9 cellular contexts compared by ENCODE assay signal in genomic region chr17:39450051-39450450, GRCh38. TPM values are rescaled to one million over a fixed set of nuclear protein-coding genes. Genes with fewer than 3 reads are reported as not detected.
DNase-seq lines count a peak whose midpoint lies in the region; ATAC-seq and TF ChIP-seq lines count a peak whose summit lies in the region.
"Had no signal": no experiment of that assay in that cellular context is flagged by ENCODE, and none has a peak within 500 bp of the region (broad histone marks: within the 10 kb centered on the region; RNA-seq: fewer than 3 reads in every experiment).

No MANE protein-coding gene starts in this region.

- CTCF ChIA-PET in activated CD4-positive, alpha-beta T cell treated with anti-CD3 and anti-CD28 coated beads for 36 hours (lab: Charles Lee), result interaction anchor here (1.4 to 3.8 kb wide), 2 partner anchors 12 to 46 kb away, joined by 3 to 32 read pairs; partner anchors contain the start of gene CDK12
- CTCF ChIA-PET in activated B cell treated with CpG ODN at 0.5 μM for 24 hours (lab: Charles Lee), result no interaction called here

- peak overlapping the region; percentile 96 for H3K4me3 Mint-ChIP-seq in activated CD4-positive, alpha-beta T cell treated with anti-CD3 and anti-CD28 coated beads for 36 hours
- H3K4me3 Mint-ChIP-seq in activated B cell treated with CpG ODN at 0.5 μM for 24 hours, result peak overlapping the region; percentile 98
- peak overlapping the region; percentile 97 to 98 for H3K4me3 Mint-ChIP-seq in stimulated activated naive B cell treated with anti-CD40 and anti-IgM and Interleukin-4, amounts not matched to agents 10 μg/mL and 1 μg/mL and 100 μg/mL, for 72 hours

- TF ChIP-seq CTCF in activated B cell treated with CpG ODN at 0.5 μM for 24 hours (IDR thresholded peaks at IDR 0.05), result no peak

- H3K9me3 ChIP-seq in iPS-18c (ENCODE audit: control insufficient read depth, insufficient read depth, low read length), result no peaks in the 10 kb centered on the region
- H3K9me3 ChIP-seq: neutrophil had no signal

- ATAC-seq in activated CD4-positive, alpha-beta T cell treated with anti-CD3 and anti-CD28 coated beads for 36 hours, result no peak
- ATAC-seq in activated B cell treated with CpG ODN at 0.5 μM for 24 hours (ENCODE audit: low read depth) (no peak), GM18511 (IDR thresholded peaks at IDR 0.05; ENCODE audit: unreplicated experiment) (no peak), GM21529 (IDR thresholded peaks at IDR 0.05; ENCODE audit: unreplicated experiment) (no peak)
- ATAC-seq in stimulated activated naive B cell treated with anti-CD40 and anti-IgM and Interleukin-4, amounts not matched to agents 10 μg/mL and 1 μg/mL and 100 μg/mL, for 72 hours (replicated peaks), result no peak

- DNase-seq in activated CD4-positive, alpha-beta T cell treated with anti-CD3 and anti-CD28 coated beads for 36 hours, result no peak
- no peak for DNase-seq in activated CD4-positive, alpha-beta T cell treated with anti-CD3 and anti-CD28 coated beads for 48 hours
- DNase-seq in activated B cell treated with CpG ODN at 0.5 μM for 24 hours (no peak), COLO668 (lab: John Stamatoyannopoulos, UW; ENCODE audit: unreplicated experiment) (no peak)
- DNase-seq in stimulated activated naive B cell treated with anti-CD40 and anti-IgM and Interleukin-4, amounts not matched to agents 10 μg/mL and 1 μg/mL and 100 μg/mL, for 72 hours, result no peak

- peaks cover 30% of the 10 kb centered on the region for H3K4me1 Mint-ChIP-seq in activated CD4-positive, alpha-beta T cell treated with anti-CD3 and anti-CD28 coated beads for 36 hours
- H3K4me1 Mint-ChIP-seq in activated B cell treated with CpG ODN at 0.5 μM for 24 hours, result peaks cover 28% of the 10 kb centered on the region
- peaks cover 7 to 10% of the 10 kb centered on the region in 2 donors for H3K4me1 Mint-ChIP-seq in stimulated activated naive B cell treated with anti-CD40 and anti-IgM and Interleukin-4, amounts not matched to agents 10 μg/mL and 1 μg/mL and 100 μg/mL, for 72 hours

- intact Hi-C loops in activated CD4-positive, alpha-beta T cell treated with anti-CD3 and anti-CD28 coated beads for 36 hours (cut with DNase I, micrococcal nuclease), result loop anchor here (5.0 kb wide), 2 partner anchors 302 to 748 kb away; no protein-coding TSS in a partner anchor
- intact Hi-C loops in activated B cell treated with CpG ODN at 0.5 μM for 24 hours (cut with micrococcal nuclease), result loop anchor here (2.0 kb wide), 1 partner anchor 47 kb away; no protein-coding TSS in a partner anchor

- H3K4me3 ChIP-seq in iPS-18c (ENCODE audit: insufficient read depth, low read depth, low read length), result peak overlapping the region; percentile 79

- H3K27me3 Mint-ChIP-seq in activated CD4-positive, alpha-beta T cell treated with anti-CD3 and anti-CD28 coated beads for 36 hours, result no peaks in the 10 kb centered on the region
- no peaks in the 10 kb centered on the region for H3K27me3 Mint-ChIP-seq in activated B cell treated with CpG ODN at 0.5 μM for 24 hours
- no peaks in the 10 kb centered on the region for H3K27me3 Mint-ChIP-seq in stimulated activated naive B cell treated with anti-CD40 and anti-IgM and Interleukin-4, amounts not matched to agents 10 μg/mL and 1 μg/mL and 100 μg/mL, for 72 hours

- POLR2A ChIA-PET in activated CD4-positive, alpha-beta T cell treated with anti-CD3 and anti-CD28 coated beads for 36 hours (lab: Charles Lee), result interaction anchor here (1.2 to 5.6 kb wide), 3 partner anchors 8 to 14 kb away, joined by 3 to 96 read pairs (median 7); partner anchors contain the start of gene CDK12
- POLR2A ChIA-PET in activated B cell treated with CpG ODN at 0.5 μM for 24 hours (lab: Charles Lee), result interaction anchor here (0.7 to 3.9 kb wide), 6 partner anchors 11 to 297 kb away, joined by 3 to 253 read pairs (median 12); partner anchors contain the start of genes CDK12, FBXL20 and RPL19

- H3K9me3 Mint-ChIP-seq in activated CD4-positive, alpha-beta T cell treated with anti-CD3 and anti-CD28 coated beads for 36 hours (ENCODE audit: low read depth), result no peaks in the 10 kb centered on the region
- no peaks in the 10 kb centered on the region for H3K9me3 Mint-ChIP-seq in activated B cell treated with CpG ODN at 0.5 μM for 24 hours
- H3K9me3 Mint-ChIP-seq in stimulated activated naive B cell treated with anti-CD40 and anti-IgM and Interleukin-4, amounts not matched to agents 10 μg/mL and 1 μg/mL and 100 μg/mL, for 72 hours, result no peaks in the 10 kb centered on the region

- H3K36me3 Mint-ChIP-seq in activated CD4-positive, alpha-beta T cell treated with anti-CD3 and anti-CD28 coated beads for 36 hours (ENCODE audit: low read depth), result peaks cover 21% of the 10 kb centered on the region
- peaks cover 31% of the 10 kb centered on the region for H3K36me3 Mint-ChIP-seq in activated B cell treated with CpG ODN at 0.5 μM for 24 hours (ENCODE audit: low read depth)
- H3K36me3 Mint-ChIP-seq in stimulated activated naive B cell treated with anti-CD40 and anti-IgM and Interleukin-4, amounts not matched to agents 10 μg/mL and 1 μg/mL and 100 μg/mL, for 72 hours, result peaks cover 16 to 21% of the 10 kb centered on the region in 2 donors

- peak overlapping the region; percentile 96 for H3K27ac Mint-ChIP-seq in activated CD4-positive, alpha-beta T cell treated with anti-CD3 and anti-CD28 coated beads for 36 hours
- H3K27ac Mint-ChIP-seq in activated B cell treated with CpG ODN at 0.5 μM for 24 hours, result no peak overlapping the region
- H3K27ac Mint-ChIP-seq in stimulated activated naive B cell treated with anti-CD40 and anti-IgM and Interleukin-4, amounts not matched to agents 10 μg/mL and 1 μg/mL and 100 μg/mL, for 72 hours, result no peak overlapping the region

RNA-seq across cellular contexts. Expression of gene MED1, which starts 1.0 kb away (rescaled TPM):
- total RNA-seq in activated CD4-positive, alpha-beta T cell treated with anti-CD3 and anti-CD28 coated beads for 36 hours, result 10 to 100 TPM; 66.1 to 76.1 TPM
- total RNA-seq in activated B cell treated with CpG ODN at 0.5 μM for 24 hours, result 59.2 and 64.3 TPM in 2 replicates

RNA-seq across cellular contexts. Expression of gene CDK12, which starts 11.2 kb away (rescaled TPM):
- total RNA-seq in activated CD4-positive, alpha-beta T cell treated with anti-CD3 and anti-CD28 coated beads for 36 hours, result 10 to 100 TPM; 65.9 to 83.3 TPM
- total RNA-seq in activated B cell treated with CpG ODN at 0.5 μM for 24 hours, result 100 and 118 TPM in 2 replicates

RNA-seq across cellular contexts. Expression of gene FBXL20, which starts 48.6 kb away (rescaled TPM):
- total RNA-seq in activated CD4-positive, alpha-beta T cell treated with anti-CD3 and anti-CD28 coated beads for 36 hours, result 10 to 100 TPM; 16.9 to 18.9 TPM
- 14.1 and 14.4 TPM in 2 replicates for total RNA-seq in activated B cell treated with CpG ODN at 0.5 μM for 24 hours
